In genomic region chr4:154492288-154492687, GRCh38 we compare ENCODE assay signal across 1 cellular context.
TF ChIP-seq lines count a peak whose summit lies in the region.

No MANE protein-coding gene starts in this region.

TF ChIP-seq in H1, 55 proteins besides CTCF, POLR2A, EP300 and RAD21 (continued from another document):
- TF ChIP-seq, protein P1, sequence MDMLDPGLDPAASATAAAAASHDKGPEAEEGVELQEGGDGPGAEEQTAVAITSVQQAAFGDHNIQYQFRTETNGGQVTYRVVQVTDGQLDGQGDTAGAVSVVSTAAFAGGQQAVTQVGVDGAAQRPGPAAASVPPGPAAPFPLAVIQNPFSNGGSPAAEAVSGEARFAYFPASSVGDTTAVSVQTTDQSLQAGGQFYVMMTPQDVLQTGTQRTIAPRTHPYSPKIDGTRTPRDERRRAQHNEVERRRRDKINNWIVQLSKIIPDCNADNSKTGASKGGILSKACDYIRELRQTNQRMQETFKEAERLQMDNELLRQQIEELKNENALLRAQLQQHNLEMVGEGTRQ (IDR thresholded peaks at IDR 0.05; ENCODE audit: low read length), result no peak
- TF ChIP-seq NRF1 (IDR thresholded peaks at IDR 0.05; ENCODE audit: low read depth, low read length), result no peak
- no peak for TF ChIP-seq KDM5A (IDR thresholded peaks at IDR 0.05; ENCODE audit: low read length)
- no peak for TF ChIP-seq SIN3A (conservative IDR thresholded peaks at IDR 0.05 in 1 of 2, IDR thresholded peaks at IDR 0.05 in 1 of 2; ENCODE audit: low read depth in 1 of 2, low read length in 2 of 2)
- TF ChIP-seq TEAD4 (IDR thresholded peaks at IDR 0.05; ENCODE audit: low read depth, low read length), result no peak
- TF ChIP-seq SP4 (IDR thresholded peaks at IDR 0.05; ENCODE audit: low read length), result no peak
- TF ChIP-seq BACH1 (IDR thresholded peaks at IDR 0.05; ENCODE audit: low read length), result no peak
- TF ChIP-seq KDM4A (IDR thresholded peaks at IDR 0.05; ENCODE audit: low read depth, low read length, severe bottlenecking), result peak; percentile 11
